In the genomic region with DNA sequence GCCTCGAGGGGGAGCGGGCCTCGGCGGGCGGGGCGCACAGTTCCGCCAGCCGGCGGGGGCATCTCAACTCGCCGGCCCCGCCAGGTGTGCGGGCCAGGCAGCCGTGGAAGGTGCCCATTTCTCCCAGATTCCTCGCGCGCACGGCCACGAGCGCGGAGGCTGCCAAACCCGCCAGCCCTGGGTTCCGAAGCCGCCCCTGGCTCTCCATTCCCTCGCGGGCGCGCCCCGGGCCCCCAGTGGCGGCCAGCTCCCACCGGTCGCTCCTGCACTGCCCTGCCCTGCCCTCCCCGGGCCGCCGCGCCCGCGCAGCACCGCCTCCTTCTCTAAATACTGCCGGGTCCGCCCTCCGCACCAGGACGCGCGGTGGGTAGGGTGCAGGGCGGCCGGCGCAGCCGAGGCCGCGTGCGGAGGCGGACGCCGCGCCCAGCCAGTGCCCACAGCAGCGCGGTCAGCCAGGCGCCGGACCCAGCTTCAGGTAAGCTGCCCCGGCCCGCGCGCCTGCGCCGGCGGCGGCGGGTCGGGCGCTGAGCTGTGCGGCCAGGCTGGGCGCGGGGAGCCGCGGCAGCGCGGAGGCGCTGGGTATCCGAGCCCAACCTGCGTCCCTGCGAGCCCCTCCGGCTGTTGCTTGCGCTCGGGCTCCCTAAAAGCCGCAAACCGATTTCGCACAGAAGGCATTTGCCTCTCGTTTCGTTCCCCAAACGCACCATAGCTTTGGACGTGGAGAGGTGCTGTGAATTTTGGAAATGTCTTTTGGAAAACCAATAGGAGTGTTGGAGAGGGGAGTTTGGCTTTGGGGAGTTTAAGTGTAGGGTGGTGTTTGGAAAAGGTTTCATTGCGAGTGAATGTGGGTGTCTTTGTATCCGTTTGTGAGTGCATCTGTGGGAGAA, we compare ENCODE assay signal across 8 cellular contexts. TPM values are rescaled to one million over a fixed set of nuclear protein-coding genes. Genes with fewer than 3 reads are reported as not detected.
DNase-seq lines count a peak whose midpoint lies in the region; ATAC-seq and TF ChIP-seq lines count a peak whose summit lies in the region.

TSS of gene TMEM171 (plus strand) at position 354 of the 887 bp plus-strand sequence. CDS start 2,799 bp downstream, outside the sequence.

- H3K9me3 Mint-ChIP-seq in activated naive CD8-positive, alpha-beta T cell (ENCODE audit: low read depth), result no peaks in the 10 kb centered on the region

- H3K4me3 ChIP-seq in left ventricle myocardium inferior (peak within 1 kb of the TSS; percentile 67), prostate gland (peak within 1 kb of the TSS; percentile 20 to 33)

- H3K27me3 ChIP-seq in left ventricle myocardium inferior (ENCODE audit: low read depth) (peaks cover 71% of the 10 kb centered on the region), prostate gland (replicated peaks; ENCODE audit: insufficient read depth) (no peaks in the 10 kb centered on the region)

- H3K27ac ChIP-seq in left ventricle myocardium inferior (replicated peaks) (no peak within 1 kb of the TSS), prostate gland (no peak within 1 kb of the TSS)

- DNase-seq in NCI-H82 (lab: John Stamatoyannopoulos, UW) (peak; percentile 11), NCI-H82 treated with DMSO at 0.1 percent for 48 hours (lab: John Stamatoyannopoulos, UW; ENCODE audit: unreplicated experiment) (no peak), left ventricle myocardium inferior (no peak), prostate gland (ENCODE audit: low spot score) (no peak), NCI-H1417 treated with DMSO at 0.1 percent for 48 hours (lab: John Stamatoyannopoulos, UW) (no peak)
- DNase-seq in activated CD8-positive, alpha-beta memory T cell treated with anti-CD3 and anti-CD28 coated beads, Interleukin-2, amount 50 U/mL, for 48 hours, result no peak

- no peaks in the 10 kb centered on the region for H3K36me3 Mint-ChIP-seq in activated naive CD8-positive, alpha-beta T cell

- WGBS in prostate gland, result 2% methylated on average over 90 of the region's 94 CpGs

- H3K4me1 ChIP-seq in left ventricle myocardium inferior (peaks cover 15% of the 10 kb centered on the region), prostate gland (replicated peaks) (no peaks in the 10 kb centered on the region)

- TF ChIP-seq POLR2A in prostate gland (IDR thresholded peaks at IDR 0.05), result no peak

- TF ChIP-seq CTCF in left ventricle myocardium inferior (IDR thresholded peaks at IDR 0.05; ENCODE audit: borderline replicate concordance) (no peak), prostate gland (IDR thresholded peaks at IDR 0.05) (no peak)

- H3K9me3 ChIP-seq in left ventricle myocardium inferior (replicated peaks) (peaks cover 6% of the 10 kb centered on the region), prostate gland (no peaks in the 10 kb centered on the region)

- intact Hi-C loops in left ventricle myocardium inferior (cut with micrococcal nuclease), result no loop called here
- intact Hi-C loops in prostate gland (cut with DNase I), result no loop called here

- no peak within 1 kb of the TSS for H3K27ac Mint-ChIP-seq in activated naive CD8-positive, alpha-beta T cell

- ATAC-seq in GM21576 (IDR thresholded peaks at IDR 0.05; ENCODE audit: unreplicated experiment), result no peak

- peak within 1 kb of the TSS; percentile 75 for H3K4me3 Mint-ChIP-seq in activated naive CD8-positive, alpha-beta T cell

- peaks cover 29% of the 10 kb centered on the region for H3K4me1 Mint-ChIP-seq in activated naive CD8-positive, alpha-beta T cell (ENCODE audit: low read depth)

- H3K36me3 ChIP-seq in left ventricle myocardium inferior (no peaks in the 10 kb centered on the region), prostate gland (no peaks in the 10 kb centered on the region)

- peaks cover 51% of the 10 kb centered on the region for H3K27me3 Mint-ChIP-seq in activated naive CD8-positive, alpha-beta T cell

RNA-seq across cellular contexts. Expression of gene TMEM171, which starts in this region (rescaled TPM):
- not detected for total RNA-seq in left ventricle myocardium inferior
- not detected for total RNA-seq in prostate gland
